20 cellular contexts compared by ENCODE assay signal in genomic region chr9:114179516-114179915, GRCh38.
"Had no signal": no experiment of that assay in that cellular context is flagged by ENCODE, and none has a peak within 500 bp of the region (broad histone marks: within the 10 kb centered on the region; RNA-seq: fewer than 3 reads in every experiment).

No MANE protein-coding gene starts in this region.

- H3K36me3 ChIP-seq: esophagus muscularis mucosa, neural progenitor cell, upper lobe of right lung had no signal

- H3K36me3 Mint-ChIP-seq: activated naive CD8-positive, alpha-beta T cell treated with anti-CD3 and anti-CD28 coated beads, Interleukin-2, amount 10 ng/mL, durations not matched to agents 7 days and 5 days; brain; naive B cell had no signal

- H3K4me3 ChIP-seq: esophagus muscularis mucosa, hepatocyte, neural progenitor cell, upper lobe of right lung had no signal

- H3K4me2 ChIP-seq: hepatocyte, neural progenitor cell had no signal

- H3K27me3 Mint-ChIP-seq: activated CD4-positive, alpha-beta T cell treated with anti-CD3 and anti-CD28 coated beads, Interleukin-2, amount 10 ng/mL, durations not matched to agents 7 days and 5 days; activated T-cell treated with anti-CD3 and anti-CD28 coated beads, Interleukin-2, amount 50 U/mL, for 24 hours; brain had no signal

- H3K4me1 Mint-ChIP-seq: activated CD4-positive, alpha-beta T cell treated with anti-CD3 and anti-CD28 coated beads, Interleukin-2, amount 10 ng/mL, durations not matched to agents 7 days and 5 days; naive B cell had no signal

- H3K4me3 Mint-ChIP-seq: activated CD4-positive, alpha-beta T cell treated with anti-CD3 and anti-CD28 coated beads, Interleukin-2, amount 10 ng/mL, durations not matched to agents 7 days and 5 days; activated CD8-positive, alpha-beta T cell treated with anti-CD3 and anti-CD28 coated beads, Interleukin-2, amount 10 ng/mL, durations not matched to agents 7 days and 5 days; activated naive CD8-positive, alpha-beta T cell treated with anti-CD3 and anti-CD28 coated beads, Interleukin-2, amount 10 ng/mL, durations not matched to agents 7 days and 5 days; activated T-cell treated with anti-CD3 and anti-CD28 coated beads, Interleukin-2, amount 50 U/mL, for 24 hours; brain; naive B cell; neural progenitor cell; T-helper 1 cell treated with Interleukin-12 subunit alpha and Interleukin-12 subunit beta and Interleukin-4 antibody, amounts not matched to agents 30 μg/mL and 1 μg/mL, for 36 hours had no signal

- H3K27ac ChIP-seq: hepatocyte, neural progenitor cell, upper lobe of right lung had no signal

- ATAC-seq: activated CD4-positive, CD25-positive, alpha-beta regulatory T cell treated with anti-CD3 and anti-CD28 coated beads, Interleukin-2, amount 50 U/mL, for 24 hours; activated CD8-positive, alpha-beta T cell treated with anti-CD3 and anti-CD28 coated beads, Interleukin-2, amount 10 ng/mL, durations not matched to agents 7 days and 5 days; stimulated activated naive CD8-positive, alpha-beta T cell treated with anti-CD3 and anti-CD28 coated beads, Interleukin-15, Interleukin-2, amounts not matched to agents 100 U/mL and 50 U/mL, for 24 hours; upper lobe of right lung had no signal

- H3K27ac Mint-ChIP-seq: activated CD4-positive, alpha-beta T cell treated with anti-CD3 and anti-CD28 coated beads, Interleukin-2, amount 10 ng/mL, durations not matched to agents 7 days and 5 days; activated CD8-positive, alpha-beta T cell treated with anti-CD3 and anti-CD28 coated beads, Interleukin-2, amount 10 ng/mL, durations not matched to agents 7 days and 5 days; activated naive CD8-positive, alpha-beta T cell treated with anti-CD3 and anti-CD28 coated beads, Interleukin-2, amount 10 ng/mL, durations not matched to agents 7 days and 5 days; activated T-cell treated with anti-CD3 and anti-CD28 coated beads, Interleukin-2, amount 50 U/mL, for 24 hours; activated T-helper 2 cell treated with anti-CD3 and anti-CD28 coated beads, Interferon-gamma antibody, Interleukin-2, Interleukin-4, amounts not matched to agents 10 μg/mL and 5 μg/mL and 100 μg/mL, durations not matched to agents 14 hours and 24 hours and 36 hours; naive B cell; neural progenitor cell; T-helper 1 cell treated with Interleukin-12 subunit alpha and Interleukin-12 subunit beta and Interleukin-4 antibody, amounts not matched to agents 30 μg/mL and 1 μg/mL, for 36 hours had no signal

- H3K9ac ChIP-seq: neural progenitor cell had no signal

- DNase-seq: activated CD4-positive, alpha-beta T cell treated with anti-CD3 and anti-CD28 coated beads, Interleukin-2, amount 10 ng/mL, durations not matched to agents 7 days and 5 days; activated CD8-positive, alpha-beta T cell treated with anti-CD3 and anti-CD28 coated beads, Interleukin-2, amount 10 ng/mL, durations not matched to agents 7 days and 5 days; activated naive CD4-positive, alpha-beta T cell treated with Interleukin-2 at 50 U/mL for 16 hours; activated naive CD8-positive, alpha-beta T cell treated with anti-CD3 and anti-CD28 coated beads, Interleukin-2, amount 10 ng/mL, durations not matched to agents 7 days and 5 days; activated T-cell treated with anti-CD3 and anti-CD28 coated beads, Interleukin-2, amount 50 U/mL, for 24 hours; central memory CD4-positive, alpha-beta T cell; effector CD8-positive, alpha-beta T cell; naive B cell; stimulated activated CD4-positive, alpha-beta T cell treated with anti-CD3 and anti-CD28 coated beads, Interleukin-12 subunit alpha, Interleukin-12 subunit beta, amount 100 ng/mL, for 4 hours; stimulated activated CD4-positive, alpha-beta T cell treated with anti-CD3 and anti-CD28 coated beads, Interleukin-1b, Interleukin-23, amount 100 ng/mL, for 48 hours; stimulated activated CD8-positive, alpha-beta memory T cell treated with anti-CD3 and anti-CD28 coated beads, Interleukin-4, amount 100 ng/mL, for 48 hours; stimulated activated naive CD8-positive, alpha-beta T cell treated with anti-CD3 and anti-CD28 coated beads, Interleukin-15, Interleukin-2, amounts not matched to agents 100 U/mL and 50 U/mL, for 24 hours had no signal

- H3K27me3 ChIP-seq: hepatocyte, neural progenitor cell, upper lobe of right lung had no signal

- H2AFZ ChIP-seq: hepatocyte, neural progenitor cell had no signal

- H3K9me3 ChIP-seq: esophagus muscularis mucosa, upper lobe of right lung had no signal

- H3K9me3 Mint-ChIP-seq: activated CD4-positive, alpha-beta T cell treated with anti-CD3 and anti-CD28 coated beads, Interleukin-2, amount 10 ng/mL, durations not matched to agents 7 days and 5 days; activated naive CD8-positive, alpha-beta T cell treated with anti-CD3 and anti-CD28 coated beads, Interleukin-2, amount 10 ng/mL, durations not matched to agents 7 days and 5 days; activated T-cell treated with anti-CD3 and anti-CD28 coated beads, Interleukin-2, amount 50 U/mL, for 24 hours; activated T-helper 2 cell treated with anti-CD3 and anti-CD28 coated beads, Interferon-gamma antibody, Interleukin-2, Interleukin-4, amounts not matched to agents 10 μg/mL and 5 μg/mL and 100 μg/mL, durations not matched to agents 14 hours and 24 hours and 36 hours; brain; naive B cell; neural progenitor cell; T-helper 1 cell treated with Interleukin-12 subunit alpha and Interleukin-12 subunit beta and Interleukin-4 antibody, amounts not matched to agents 30 μg/mL and 1 μg/mL, for 36 hours had no signal
